9 cellular contexts compared by ENCODE assay signal in genomic region chr15:67456677-67457529, GRCh38.
DNase-seq lines count a peak whose midpoint lies in the region; ATAC-seq and TF ChIP-seq lines count a peak whose summit lies in the region.
"Had no signal": no experiment of that assay in that cellular context is flagged by ENCODE, and none has a peak within 500 bp of the region (broad histone marks: within the 10 kb centered on the region; RNA-seq: fewer than 3 reads in every experiment).

No MANE protein-coding gene starts in this region.

- TF ChIP-seq CTCF in cardiac muscle cell (IDR thresholded peaks at IDR 0.05; ENCODE audit: low read depth, low read length) (peak; percentile 93), psoas muscle (IDR thresholded peaks at IDR 0.05) (peak; percentile 75), vagina (IDR thresholded peaks at IDR 0.05) (peak; percentile 64 to 74 (median 66))

- H3K27ac ChIP-seq in cardiac muscle cell (no peak overlapping the region), psoas muscle (no peak overlapping the region), vagina (no peak overlapping the region)
- H3K27ac ChIP-seq: BLaER1 had no signal

- H3K27me3 ChIP-seq in cardiac muscle cell (peaks cover 32% of the 10 kb centered on the region), psoas muscle (ENCODE audit: insufficient read depth in 3 of 3, low read length in 2 of 3) (no peaks in the 10 kb centered on the region), vagina (no peaks in the 10 kb centered on the region)
- H3K27me3 ChIP-seq: BLaER1 had no signal

- H3K27ac Mint-ChIP-seq in activated naive CD8-positive, alpha-beta T cell treated with anti-CD3 and anti-CD28 coated beads, Interleukin-2, amount 10 ng/mL, durations not matched to agents 7 days and 5 days, result no peak overlapping the region

- no peak overlapping the region for H3K4me3 Mint-ChIP-seq in activated naive CD8-positive, alpha-beta T cell treated with anti-CD3 and anti-CD28 coated beads, Interleukin-2, amount 10 ng/mL, durations not matched to agents 7 days and 5 days

- DNase-seq in NCI-H187 (lab: John Stamatoyannopoulos, UW) (peak; percentile 15 to 18), NCI-H187 treated with DMSO at 0.1 percent for 48 hours (lab: John Stamatoyannopoulos, UW) (no peak), NCI-H1105 treated with DMSO at 0.1 percent for 48 hours (lab: John Stamatoyannopoulos, UW) (peak; percentile 80), SW480 (ENCODE audit: low spot score) (peak; percentile 71), cardiac muscle cell (ENCODE audit: low read depth in 1 of 2, low spot score in 1 of 2) (peak; percentile 70 to 88), psoas muscle (peak; percentile 82 to 87), vagina (ENCODE audit: extremely low spot score in 2 of 2) (no peak)
- peak; percentile 84 for DNase-seq in activated naive CD8-positive, alpha-beta T cell treated with anti-CD3 and anti-CD28 coated beads, Interleukin-2, amount 10 ng/mL, durations not matched to agents 7 days and 5 days

- intact Hi-C loops in psoas muscle (cut with DNase I) (loop anchor here (1.0 to 10.0 kb wide), 2 partner anchors 378 to 379 kb away; no protein-coding TSS in a partner anchor), vagina (cut with DNase I) (loop anchor here (5.0 kb wide), 1 partner anchor 375 kb away; no protein-coding TSS in a partner anchor)

- peak; percentile 82 for ATAC-seq in activated naive CD8-positive, alpha-beta T cell treated with anti-CD3 and anti-CD28 coated beads, Interleukin-2, amount 10 ng/mL, durations not matched to agents 7 days and 5 days (ENCODE audit: low read depth)
- peak; percentile 71 to 89 (median 86) for ATAC-seq in psoas muscle

- H3K9me3 ChIP-seq in cardiac muscle cell (ENCODE audit: low read depth) (no peaks in the 10 kb centered on the region), psoas muscle (no peaks in the 10 kb centered on the region), vagina (no peaks in the 10 kb centered on the region)

- no peaks in the 10 kb centered on the region for H3K27me3 Mint-ChIP-seq in activated naive CD8-positive, alpha-beta T cell treated with anti-CD3 and anti-CD28 coated beads, Interleukin-2, amount 10 ng/mL, durations not matched to agents 7 days and 5 days

- H3K4me3 ChIP-seq in cardiac muscle cell (no peak overlapping the region), psoas muscle (no peak overlapping the region), vagina (no peak overlapping the region)
- H3K4me3 ChIP-seq: BLaER1 had no signal

- TF ChIP-seq POLR2A in vagina (IDR thresholded peaks at IDR 0.05), result no peak

- H3K36me3 ChIP-seq in cardiac muscle cell, result no peaks in the 10 kb centered on the region
- peaks cover 0 to 5% of the 10 kb centered on the region in 2 donors for H3K36me3 ChIP-seq in psoas muscle (ENCODE audit: insufficient read depth in 1 of 2, low read depth in 1 of 2)
- no peaks in the 10 kb centered on the region for H3K36me3 ChIP-seq in vagina

- POLR2A ChIA-PET in activated naive CD8-positive, alpha-beta T cell treated with anti-CD3 and anti-CD28 coated beads, Interleukin-2, amount 10 ng/mL, durations not matched to agents 7 days and 5 days (lab: Charles Lee), result no interaction called here

- WGBS in psoas muscle, 3 donors, result 22 to 32% (median 22%) methylated on average over 8 of the region's 8 CpGs

- no peaks in the 10 kb centered on the region for H3K9me3 Mint-ChIP-seq in activated naive CD8-positive, alpha-beta T cell treated with anti-CD3 and anti-CD28 coated beads, Interleukin-2, amount 10 ng/mL, durations not matched to agents 7 days and 5 days

- peaks cover 2% of the 10 kb centered on the region for H3K36me3 Mint-ChIP-seq in activated naive CD8-positive, alpha-beta T cell treated with anti-CD3 and anti-CD28 coated beads, Interleukin-2, amount 10 ng/mL, durations not matched to agents 7 days and 5 days

- H3K4me1 ChIP-seq in cardiac muscle cell (ENCODE audit: low read depth) (no peaks in the 10 kb centered on the region), psoas muscle (no peaks in the 10 kb centered on the region), vagina (no peaks in the 10 kb centered on the region)
- H3K4me1 ChIP-seq: BLaER1 had no signal

- peaks cover 3% of the 10 kb centered on the region for H3K4me1 Mint-ChIP-seq in activated naive CD8-positive, alpha-beta T cell treated with anti-CD3 and anti-CD28 coated beads, Interleukin-2, amount 10 ng/mL, durations not matched to agents 7 days and 5 days

Comparison
In these comparisons a context has a peak if more than half of its experiments do, and no peak if none do; other contexts are left out.
1. DNase-seq: peak in NCI-H187 (2 of 2), NCI-H1105 treated with DMSO at 0.1 percent for 48 hours (single experiment), SW480 (single experiment), activated naive CD8-positive, alpha-beta T cell treated with anti-CD3 and anti-CD28 coated beads, Interleukin-2, amount 10 ng/mL, durations not matched to agents 7 days and 5 days (single experiment), cardiac muscle cell (2 of 2) and psoas muscle (2 of 2); none in NCI-H187 treated with DMSO at 0.1 percent for 48 hours (single experiment) and vagina (0 of 2).
2. Peak in every context shown above with its lines, with median percentiles within 50 percentile points of each other: CTCF ChIP-seq.